In genomic region chr5:113293068-113293571, GRCh38 we compare ENCODE assay signal across 8 cellular contexts.
A peak's percentile ranks its signal among the peaks of the same experiment; 100 is the strongest.
DNase-seq lines count a peak whose midpoint lies in the region; ATAC-seq and TF ChIP-seq lines count a peak whose summit lies in the region.

No MANE protein-coding gene starts in this region.

- intact Hi-C loops in sigmoid colon (cut with DNase I), result loop anchor here (5.0 to 10.0 kb wide), 4 partner anchors 36 to 222 kb away; partner anchors contain the start of genes MCC and YTHDC2

- H3K4me1 Mint-ChIP-seq in HFFc6 (ENCODE audit: low read depth), result peaks cover 17% of the 10 kb centered on the region
- H3K4me1 Mint-ChIP-seq in T-cell, result peaks cover 19 to 34% (median 29%) of the 10 kb centered on the region in 3 donors
- peaks cover 12% of the 10 kb centered on the region for H3K4me1 Mint-ChIP-seq in glutamatergic neuron (ENCODE audit: low read depth, unreplicated experiment)

- peak overlapping the region; percentile 83 to 91 (median 88) for H3K27ac ChIP-seq in sigmoid colon

- H3K27ac Mint-ChIP-seq in HFFc6 (no peak overlapping the region), T-cell (peak overlapping the region in 1 of 2 donors; percentile 30), glutamatergic neuron (ENCODE audit: unreplicated experiment) (peak overlapping the region; percentile 89)

- H3K9me3 Mint-ChIP-seq in HFFc6 (no peaks in the 10 kb centered on the region), T-cell (no peaks in the 10 kb centered on the region), glutamatergic neuron (ENCODE audit: unreplicated experiment) (peaks cover 7% of the 10 kb centered on the region)

- no peaks in the 10 kb centered on the region for H3K27me3 ChIP-seq in sigmoid colon

- ATAC-seq in T-cell (replicated peaks in 1 of 4) (peak in 2 of 4 experiments; percentile 26 to 33), HG03095 (IDR thresholded peaks at IDR 0.05; ENCODE audit: unreplicated experiment) (no peak), HG02938 (IDR thresholded peaks at IDR 0.05; ENCODE audit: unreplicated experiment) (no peak), GM18519 (IDR thresholded peaks at IDR 0.05; ENCODE audit: low FRiP score, unreplicated experiment) (no peak)

- H3K4me3 Mint-ChIP-seq in HFFc6, result peak overlapping the region; percentile 95
- peak overlapping the region; percentile 91 to 93 (median 92) for H3K4me3 Mint-ChIP-seq in T-cell
- peak overlapping the region; percentile 96 for H3K4me3 Mint-ChIP-seq in glutamatergic neuron (ENCODE audit: unreplicated experiment)

- TF ChIP-seq POLR2A in sigmoid colon (IDR thresholded peaks at IDR 0.05), result no peak

- H3K27me3 Mint-ChIP-seq in HFFc6 (ENCODE audit: insufficient read depth) (peaks cover 13% of the 10 kb centered on the region), T-cell (peaks cover 18 to 20% of the 10 kb centered on the region in 2 donors), glutamatergic neuron (ENCODE audit: unreplicated experiment) (peaks cover 4% of the 10 kb centered on the region)

- CTCF ChIA-PET in T-cell (lab: Charles Lee), result interaction anchor here in 1 of 2 donors (2.1 kb wide), 1 partner anchor 297 kb away, joined by 6 read pairs; no protein-coding TSS in a partner anchor

- H3K36me3 Mint-ChIP-seq in HFFc6 (ENCODE audit: low read depth) (no peaks in the 10 kb centered on the region), T-cell (no peaks in the 10 kb centered on the region), glutamatergic neuron (ENCODE audit: unreplicated experiment) (peaks cover 6% of the 10 kb centered on the region)

- no peak for TF ChIP-seq EP300 in sigmoid colon (IDR thresholded peaks at IDR 0.05)

- DNase-seq in HFFc6, result no peak
- DNase-seq in T-cell, result peak in 1 of 34 experiments; percentile 1
- DNase-seq in glutamatergic neuron, result no peak
- DNase-seq in sigmoid colon, result no peak
- no peak for DNase-seq in cerebellum (ENCODE audit: low spot score)

- peak overlapping the region; percentile 51 to 82 (median 72) for H3K4me3 ChIP-seq in sigmoid colon

- no peaks in the 10 kb centered on the region for H3K9me3 ChIP-seq in sigmoid colon

- TF ChIP-seq CTCF in HFFc6 (IDR thresholded peaks at IDR 0.05), result no peak
- TF ChIP-seq CTCF in glutamatergic neuron (IDR thresholded peaks at IDR 0.05; ENCODE audit: partially characterized antibody, unreplicated experiment), result no peak
- no peak for TF ChIP-seq CTCF in sigmoid colon (IDR thresholded peaks at IDR 0.05)

- H3K36me3 ChIP-seq in sigmoid colon, result no peaks in the 10 kb centered on the region

- POLR2A ChIA-PET in T-cell (lab: Charles Lee), result interaction anchor here in 1 of 2 donors (0.6 kb wide), 1 partner anchor 271 kb away, joined by 4 read pairs; no protein-coding TSS in a partner anchor

- peaks cover 0 to 23% (median 8%) of the 10 kb centered on the region in 4 donors for H3K4me1 ChIP-seq in sigmoid colon

- WGBS in sigmoid colon, 2 donors, result 27 to 58% methylated on average over 8 of the region's 8 CpGs
